ENCODE assay signal across 12 cellular contexts in genomic region chr6:128465368-128466343, GRCh38. TPM values are rescaled to one million over a fixed set of nuclear protein-coding genes. Genes with fewer than 3 reads are reported as not detected.
DNase-seq lines count a peak whose midpoint lies in the region; ATAC-seq, FAIRE-seq and TF ChIP-seq lines count a peak whose summit lies in the region.
"Had no signal": no experiment of that assay in that cellular context is flagged by ENCODE, and none has a peak within 500 bp of the region (broad histone marks: within the 10 kb centered on the region; RNA-seq: fewer than 3 reads in every experiment).

No MANE protein-coding gene starts in this region.

- peaks cover 67% of the 10 kb centered on the region for H3K79me2 ChIP-seq in HepG2 (ENCODE audit: insufficient read depth, low read length)

- H3K27me3 ChIP-seq in HepG2 (ENCODE audit: control insufficient read depth in 1 of 2, insufficient read depth in 2 of 2, low read length in 2 of 2), result no peaks in the 10 kb centered on the region

- in situ Hi-C loops in HepG2 (cut with HindIII; ENCODE audit: extremely low pct_ligation_motif_present, low pct_unique_long_range_greater_than_20kb) (no loop called here), GM13976 (cut with MboI; ENCODE audit: low sequenced_read_pairs, unreplicated experiment) (no loop called here)

- peak; percentile 68 for ATAC-seq in HepG2

- TF ChIP-seq RAD21 in HepG2 (CRISPR knock-in tag; IDR thresholded peaks at IDR 0.05), result no peak

- no peaks in the 10 kb centered on the region for H3K9me3 ChIP-seq in HepG2 (ENCODE audit: low read length)

- 87% methylated on average over 2 of the region's 2 CpGs for WGBS in HepG2 (ENCODE audit: low lambda C conversion rate)

- peaks cover 18% of the 10 kb centered on the region for H3K4me1 ChIP-seq in HepG2 (ENCODE audit: insufficient read depth, low read length)

- no peak overlapping the region for H2AFZ ChIP-seq in HepG2 (ENCODE audit: low read length)
- H2AFZ ChIP-seq: PC-9 had no signal

- TF ChIP-seq EP300 in HepG2 (IDR thresholded peaks at IDR 0.05; ENCODE audit: low read depth in 2 of 2, low read length in 2 of 2) (no peak), HepG2 (CRISPR knock-in tag; IDR thresholded peaks at IDR 0.05; ENCODE audit: borderline replicate concordance) (no peak)

- H3K9ac ChIP-seq in HepG2 (ENCODE audit: insufficient read depth, low read depth, low read length), result no peak overlapping the region

- no peak for TF ChIP-seq POLR2A in HepG2 (IDR thresholded peaks at IDR 0.05; ENCODE audit: insufficient read depth in 1 of 2, low read depth in 2 of 2, low read length in 2 of 2)

- no peaks in the 10 kb centered on the region for H4K20me1 ChIP-seq in HepG2 (ENCODE audit: insufficient read depth, low read length)

- H3K27ac ChIP-seq in VCaP (peak overlapping the region; percentile 39), HepG2 (ENCODE audit: extremely low read length, insufficient read depth, low read length) (peak overlapping the region; percentile 13), substantia nigra (ENCODE audit: low read depth, low read length, poor library complexity, severe bottlenecking) (peak overlapping the region; percentile 26)
- H3K27ac ChIP-seq: PC-9 had no signal

- CTCF ChIA-PET in HepG2 (lab: Yijun Ruan, JAX; ENCODE audit: low intra/inter-chr PET ratio, low total read pairs), result no interaction called here

- 0 out of 5 replicates have a peak, but pooled peaks cover 0 to 1% of the 10 kb centered on the region in 2 experiments for H3K36me3 ChIP-seq in HepG2 (replicated peaks in 1 of 2; ENCODE audit: control insufficient read depth in 1 of 2, insufficient read depth in 2 of 2, low read length in 2 of 2)

- no TSS peak for BruUV-seq in HepG2 (replicated peaks; lab: Mats Ljungman, UMichigan)

- no peak overlapping the region for H3K4me3 ChIP-seq in HepG2 (replicated peaks in 1 of 3; ENCODE audit: insufficient read depth in 1 of 3, low read depth in 2 of 3, low read length in 3 of 3)
- H3K4me3 ChIP-seq: PC-9 had no signal

- intact Hi-C loops in HepG2 (cut with micrococcal nuclease; ENCODE audit: unreplicated experiment), result loop anchor here (2.0 to 5.0 kb wide), 2 partner anchors 42 to 53 kb away; no protein-coding TSS in a partner anchor

- DNase-seq in HCEC 1CT (peak; percentile 27), HepG2 (ENCODE audit: low spot score) (no peak), substantia nigra (lab: John Stamatoyannopoulos, UW) (no peak), GM13976 (ENCODE audit: low spot score) (no peak), HuH-7 (ENCODE audit: low spot score) (no peak), D341Med (ENCODE audit: low spot score) (no peak)
- DNase-seq: CD4-positive, alpha-beta memory T cell; NCI-H1694; NCI-H748 treated with DMSO at 0.1 percent for 48 hours; PC-9 had no signal

- TF ChIP-seq CTCF in VCaP (conservative IDR thresholded peaks at IDR 0.05) (no peak), HepG2 (CRISPR knock-in tag; IDR thresholded peaks at IDR 0.05) (no peak), GM13976 (IDR thresholded peaks at IDR 0.05; ENCODE audit: borderline replicate concordance, control extremely low read depth, extremely low read depth, insufficient read depth, missing control alignments) (no peak)

- FAIRE-seq in HepG2 (lab: Jason Lieb, UNC), result no peak
- FAIRE-seq: H54 had no signal

- no peak overlapping the region for H3K4me2 ChIP-seq in HepG2 (ENCODE audit: low read depth, low read length)
- H3K4me2 ChIP-seq: PC-9 had no signal

- POLR2A ChIA-PET in HepG2 (lab: Yijun Ruan, JAX), result interaction anchor here (1.3 kb wide), 1 partner anchor 40 kb away, joined by 4 read pairs; no protein-coding TSS in a partner anchor

TF ChIP-seq in HepG2, 621 proteins besides CTCF, POLR2A, EP300 and RAD21:
- TF ChIP-seq SOX13 (IDR thresholded peaks at IDR 0.05), result no peak
- peak in 1 of 2 experiments; percentile 25; a peak in 1 of 4 replicates for TF ChIP-seq SOX13 (CRISPR knock-in tag; conservative IDR thresholded peaks at IDR 0.05 in 1 of 2, IDR thresholded peaks at IDR 0.05 in 1 of 2)
- peak; percentile 49 for TF ChIP-seq HNF4A (CRISPR knock-in tag; IDR thresholded peaks at IDR 0.05)
- TF ChIP-seq ZNF362 (CRISPR knock-in tag; IDR thresholded peaks at IDR 0.05; ENCODE audit: borderline replicate concordance), result 0 out of 2 replicates have a peak, but pooled peaks have one; percentile 20
- no peak for TF ChIP-seq STAT5B (CRISPR knock-in tag; IDR thresholded peaks at IDR 0.05)
- TF ChIP-seq PAXIP1 (CRISPR knock-in tag; conservative IDR thresholded peaks at IDR 0.05), result peak; percentile 58
- peak; percentile 80 for TF ChIP-seq RBM22 (optimal IDR thresholded peaks at IDR 0.05; ENCODE audit: low read length)
- peak; percentile 39; the same call in 1 of the 2 replicates for TF ChIP-seq NCOR1 (IDR thresholded peaks at IDR 0.05; ENCODE audit: borderline replicate concordance, low read length)
- TF ChIP-seq RBAK (CRISPR knock-in tag; IDR thresholded peaks at IDR 0.05), result no peak

RNA-seq across cellular contexts. Expression of gene PTPRK, which starts 54.7 kb away (rescaled TPM):
- total RNA-seq in HepG2 (2016; rRNA removed; fragmentation: Illumina TruSeq; extraction: Trizol), result 52.4 and 98.3 TPM in 2 replicates
- 29.7 and 32.9 TPM in 2 replicates for total RNA-seq in HepG2 (2016; cell fraction: cytosol; rRNA removed; fragmentation: Illumina TruSeq; extraction: Trizol; ENCODE audit: low read depth)
- 47.0 and 86.4 TPM in 2 replicates for total RNA-seq in HepG2 (2016; cell fraction: insoluble cytoplasmic fraction; rRNA removed; fragmentation: Illumina TruSeq; extraction: Trizol)
- 36.9 and 39.5 TPM in 2 replicates for total RNA-seq in HepG2 (2016; cell fraction: membrane; rRNA removed; fragmentation: Illumina TruSeq; extraction: Trizol)
- total RNA-seq in HepG2 (2016; cell fraction: nucleus; rRNA removed; fragmentation: Illumina TruSeq; extraction: Trizol), result 243 and 259 TPM in 2 replicates
- polyA plus RNA-seq in HepG2 (2011; rRNA removed), result 40.0 and 43.6 TPM in 2 replicates
- polyA plus RNA-seq in HepG2 (2011; cell fraction: cytosol; rRNA removed), result 26.4 and 36.1 TPM in 2 replicates
- 57.3 and 62.4 TPM in 2 replicates for polyA plus RNA-seq in HepG2 (2011; cell fraction: nucleus; rRNA removed)
- 74.2 and 81.5 TPM in 2 replicates for polyA plus RNA-seq in HepG2 (2012)
- polyA plus RNA-seq in HepG2 (2016; cell fraction: cytosol; fragmentation: Illumina TruSeq; extraction: Trizol; ENCODE audit: low read depth), result 14.1 and 16.7 TPM in 2 replicates
- polyA plus RNA-seq in HepG2 (2016; cell fraction: insoluble cytoplasmic fraction; fragmentation: Illumina TruSeq; extraction: Trizol; ENCODE audit: low read depth), result 36.4 and 38.2 TPM in 2 replicates
- 17.6 and 19.0 TPM in 2 replicates for polyA plus RNA-seq in HepG2 (2016; cell fraction: membrane; fragmentation: Illumina TruSeq; extraction: Trizol; ENCODE audit: low read depth)
- 68.4 and 81.3 TPM in 2 replicates for polyA plus RNA-seq in HepG2 (2016; cell fraction: nucleus; fragmentation: Illumina TruSeq; extraction: Trizol; ENCODE audit: insufficient read depth, low read depth)
- polyA minus RNA-seq in HepG2 (2011; rRNA and poly(A)+ RNA removed; ENCODE audit: low replicate concordance), result 19.5 and 154 TPM in 2 replicates
- polyA minus RNA-seq in HepG2 (2011; cell fraction: cytosol; rRNA and poly(A)+ RNA removed), result 69.6 and 97.5 TPM in 2 replicates
- 726 and 816 TPM in 2 replicates for polyA minus RNA-seq in HepG2 (2011; cell fraction: nucleus; rRNA and poly(A)+ RNA removed)
